25 cellular contexts compared by ENCODE assay signal in genomic region chr3:38543602-38544001, GRCh38. TPM values are rescaled to one million over a fixed set of nuclear protein-coding genes. Genes with fewer than 3 reads are reported as not detected.
DNase-seq lines count a peak whose midpoint lies in the region; ATAC-seq and TF ChIP-seq lines count a peak whose summit lies in the region.
"Had no signal": no experiment of that assay in that cellular context is flagged by ENCODE, and none has a peak within 500 bp of the region (broad histone marks: within the 10 kb centered on the region; RNA-seq: fewer than 3 reads in every experiment).

No MANE protein-coding gene starts in this region.

- CTCF ChIA-PET in IMR-90 (lab: Yijun Ruan, JAX), result no interaction called here
- CTCF ChIA-PET in WTC11 (lab: Charles Lee), result interaction anchor here (0.7 to 1.5 kb wide), 4 partner anchors 80 to 569 kb away, joined by 3 to 4 read pairs (median 4); no protein-coding TSS in a partner anchor

- DNase-seq in IMR-90 (peak; percentile 33), brain pericyte (ENCODE audit: low read depth, low spot score) (peak; percentile 17), left ventricle myocardium superior (peak; percentile 89), skeletal muscle cell (ENCODE audit: low read depth) (peak; percentile 21), WTC11 (ENCODE audit: low spot score) (no peak)
- DNase-seq: activated CD4-positive, alpha-beta T cell treated with anti-CD3 and anti-CD28 coated beads, Interleukin-2, amount 10 ng/mL, durations not matched to agents 7 days and 5 days; activated CD8-positive, alpha-beta memory T cell treated with anti-CD3 and anti-CD28 coated beads, Interleukin-2, amount 10 ng/mL, durations not matched to agents 7 days and 5 days; activated naive CD4-positive, alpha-beta T cell treated with anti-CD3 and anti-CD28 coated beads, Interleukin-2, amount 50 U/mL, for 16 hours; amniotic stem cell; Calu3; hypothalamus; natural killer cell; NCI-H1694; NCI-H526; retina; stimulated activated naive CD4-positive, alpha-beta T cell had no signal

- H2AFZ ChIP-seq in IMR-90 (replicated peaks; ENCODE audit: low read length, poor library complexity), result peak overlapping the region; percentile 52

- no peak overlapping the region for H2BK15ac ChIP-seq in IMR-90 (ENCODE audit: low read depth, low read length)

- TF ChIP-seq CTCF in IMR-90 (conservative IDR thresholded peaks at IDR 0.05; ENCODE audit: low read depth, low read length) (no peak), WTC11 (IDR thresholded peaks at IDR 0.05) (no peak)

- no peaks in the 10 kb centered on the region for H3K36me3 ChIP-seq in IMR-90 (ENCODE audit: control insufficient read depth, insufficient read depth, low read length)
- H3K36me3 ChIP-seq: esophagus muscularis mucosa, SJSA1 had no signal

- no peak overlapping the region for H2BK120ac ChIP-seq in IMR-90 (ENCODE audit: low read depth, low read length)

- no peaks in the 10 kb centered on the region for H3K36me3 Mint-ChIP-seq in WTC11
- H3K36me3 Mint-ChIP-seq: activated CD8-positive, alpha-beta memory T cell treated with anti-CD3 and anti-CD28 coated beads, Interleukin-2, amount 10 ng/mL, durations not matched to agents 7 days and 5 days; mesothelial cell of epicardium; natural killer cell had no signal

- ATAC-seq in IMR-90 (ENCODE audit: low read depth), result no peak
- ATAC-seq in left ventricle myocardium superior, result peak; percentile 86
- no peak for ATAC-seq in WTC11
- no peak for ATAC-seq in GM21717 (IDR thresholded peaks at IDR 0.05; ENCODE audit: unreplicated experiment)
- ATAC-seq in HG02870 (IDR thresholded peaks at IDR 0.05; ENCODE audit: unreplicated experiment), result no peak
- ATAC-seq: activated CD8-positive, alpha-beta memory T cell treated with anti-CD3 and anti-CD28 coated beads, Interleukin-2, amount 10 ng/mL, durations not matched to agents 7 days and 5 days; natural killer cell had no signal

- in situ Hi-C loops in IMR-90 (cut with MboI; ENCODE audit: low sequenced_read_pairs), result no loop called here

- H3K9me3 ChIP-seq in IMR-90 (ENCODE audit: control insufficient read depth, insufficient read depth, low read length), result no peaks in the 10 kb centered on the region
- H3K9me3 ChIP-seq: esophagus muscularis mucosa, SJSA1 had no signal

- H2BK5ac ChIP-seq in IMR-90 (ENCODE audit: low read depth, low read length, poor library complexity, severe bottlenecking), result no peak overlapping the region

- H3K4me3 Mint-ChIP-seq in WTC11, result no peak overlapping the region
- H3K4me3 Mint-ChIP-seq: activated CD4-positive, alpha-beta T cell treated with anti-CD3 and anti-CD28 coated beads, Interleukin-2, amount 10 ng/mL, durations not matched to agents 7 days and 5 days; activated CD8-positive, alpha-beta memory T cell treated with anti-CD3 and anti-CD28 coated beads, Interleukin-2, amount 10 ng/mL, durations not matched to agents 7 days and 5 days; activated T-helper 1 cell treated with anti-CD3 and anti-CD28 coated beads, Interleukin-12 subunit alpha, Interleukin-12 subunit beta, Interleukin-2, Interleukin-4 antibody, amounts not matched to agents 30 ng/mL and 10 ng/mL and 1 ng/mL, durations not matched to agents 14 hours and 24 hours and 36 hours; dendritic cell treated with granulocyte-macrophage colony-stimulating factor and Interleukin-4, amounts not matched to agents 40 ng/mL and 50 ng/mL, for 4 days; endodermal cell; mesothelial cell of epicardium; natural killer cell had no signal

- H3K9ac ChIP-seq in IMR-90 (ENCODE audit: low read depth, low read length), result no peak overlapping the region
- H3K9ac ChIP-seq: KMS-11 had no signal

- H3K27me3 ChIP-seq in IMR-90 (ENCODE audit: control insufficient read depth, insufficient read depth, low read length), result peaks cover 2% of the 10 kb centered on the region; the same call in 1 of the 2 replicates
- H3K27me3 ChIP-seq: esophagus muscularis mucosa, SJSA1 had no signal

- H3K18ac ChIP-seq in IMR-90 (ENCODE audit: low read depth, low read length), result no peak overlapping the region

- no peak overlapping the region for H3K56ac ChIP-seq in IMR-90 (ENCODE audit: extremely low read depth, insufficient read depth, low read length)

- dilution Hi-C loops in IMR-90 (cut with HindIII; ENCODE audit: low sequenced_read_pairs, unreplicated experiment), result no loop called here

- TF ChIP-seq RAD21 in IMR-90 (IDR thresholded peaks at IDR 0.05; ENCODE audit: low read length), result no peak

- no peak overlapping the region for H4K5ac ChIP-seq in IMR-90 (ENCODE audit: low read depth, low read length)

- no peaks in the 10 kb centered on the region for H3K9me3 Mint-ChIP-seq in WTC11
- H3K9me3 Mint-ChIP-seq: activated CD4-positive, alpha-beta T cell treated with anti-CD3 and anti-CD28 coated beads, Interleukin-2, amount 10 ng/mL, durations not matched to agents 7 days and 5 days; activated T-helper 1 cell treated with anti-CD3 and anti-CD28 coated beads, Interleukin-12 subunit alpha, Interleukin-12 subunit beta, Interleukin-2, Interleukin-4 antibody, amounts not matched to agents 30 ng/mL and 10 ng/mL and 1 ng/mL, durations not matched to agents 14 hours and 24 hours and 36 hours; dendritic cell treated with granulocyte-macrophage colony-stimulating factor and Interleukin-4, amounts not matched to agents 40 ng/mL and 50 ng/mL, for 4 days; endodermal cell; mesothelial cell of epicardium; natural killer cell had no signal

- no TSS peak for BruUV-seq in IMR-90 (replicated peaks; lab: Mats Ljungman, UMichigan)

- POLR2A ChIA-PET in IMR-90 (lab: Charles Lee; ENCODE audit: unreplicated experiment) (no interaction called here), WTC11 (lab: Charles Lee) (no interaction called here)

- H2AK9ac ChIP-seq in IMR-90 (replicated peaks; ENCODE audit: low read depth, low read length, poor library complexity), result no peak overlapping the region

- H3K4me2 ChIP-seq in IMR-90 (ENCODE audit: low read depth, low read length), result no peak overlapping the region
- H3K4me2 ChIP-seq: KMS-11 had no signal

- H3K4me3 ChIP-seq in IMR-90 (ENCODE audit: insufficient read depth, low read depth, low read length) (no peak overlapping the region), skeletal muscle cell (ENCODE audit: low read depth, low read length) (no peak overlapping the region)
- H3K4me3 ChIP-seq: esophagus muscularis mucosa, SJSA1 had no signal

- no CpG with 5 or more reads among the region's 7 CpGs for WGBS in IMR-90 (ENCODE audit: extremely low coverage in 2 of 2, insufficient read length in 1 of 2), 2 experiments

- no peaks in the 10 kb centered on the region for H3K79me1 ChIP-seq in IMR-90 (ENCODE audit: low read depth in 1 of 2, low read length in 2 of 2)

- no peak overlapping the region for H3K4ac ChIP-seq in IMR-90 (ENCODE audit: low read depth, low read length)

- H2BK20ac ChIP-seq in IMR-90 (ENCODE audit: low read depth, low read length), result no peak overlapping the region

- no peak for TF ChIP-seq POLR2A in IMR-90 (IDR thresholded peaks at IDR 0.05; ENCODE audit: low read depth, low read length)

- no peak overlapping the region for H4K8ac ChIP-seq in IMR-90 (ENCODE audit: low read depth in 2 of 2, low read length in 2 of 2)

- H3K23ac ChIP-seq in IMR-90 (ENCODE audit: low read depth, low read length), result no peak overlapping the region

- peaks cover 4% of the 10 kb centered on the region; the same call in 1 of the 2 replicates for H3K9me1 ChIP-seq in IMR-90 (ENCODE audit: insufficient read depth, low read length)

- intact Hi-C loops in IMR-90 (cut with micrococcal nuclease), result no loop called here
- intact Hi-C loops in left ventricle myocardium superior (cut with micrococcal nuclease), result no loop called here

- no peak overlapping the region for H2AK5ac ChIP-seq in IMR-90 (ENCODE audit: low read depth, low read length)

- no peak overlapping the region for H3K27ac Mint-ChIP-seq in WTC11
- H3K27ac Mint-ChIP-seq: activated CD4-positive, alpha-beta T cell treated with anti-CD3 and anti-CD28 coated beads, Interleukin-2, amount 10 ng/mL, durations not matched to agents 7 days and 5 days; activated CD8-positive, alpha-beta memory T cell treated with anti-CD3 and anti-CD28 coated beads, Interleukin-2, amount 10 ng/mL, durations not matched to agents 7 days and 5 days; activated T-helper 1 cell treated with anti-CD3 and anti-CD28 coated beads, Interleukin-12 subunit alpha, Interleukin-12 subunit beta, Interleukin-2, Interleukin-4 antibody, amounts not matched to agents 30 ng/mL and 10 ng/mL and 1 ng/mL, durations not matched to agents 14 hours and 24 hours and 36 hours; dendritic cell treated with granulocyte-macrophage colony-stimulating factor and Interleukin-4, amounts not matched to agents 40 ng/mL and 50 ng/mL, for 4 days; endodermal cell; mesothelial cell of epicardium; natural killer cell had no signal

- H4K20me1 ChIP-seq in IMR-90 (ENCODE audit: insufficient read depth, low read length), result no peaks in the 10 kb centered on the region

- no peaks in the 10 kb centered on the region for H3K27me3 Mint-ChIP-seq in WTC11 (ENCODE audit: low read depth)

- peaks cover 14% of the 10 kb centered on the region for H3K4me1 Mint-ChIP-seq in WTC11
- H3K4me1 Mint-ChIP-seq: natural killer cell had no signal

- H4K91ac ChIP-seq in IMR-90 (ENCODE audit: insufficient read depth, low read depth, low read length), result no peak overlapping the region

- H3K14ac ChIP-seq in IMR-90 (replicated peaks; ENCODE audit: low read depth, low read length), result no peak overlapping the region

- H3K4me1 ChIP-seq in IMR-90 (ENCODE audit: control insufficient read depth, insufficient read depth, low read length), result peaks cover 2% of the 10 kb centered on the region; the same call in 1 of the 2 replicates
- H3K4me1 ChIP-seq: SJSA1 had no signal

- H3K27ac ChIP-seq in IMR-90 (ENCODE audit: insufficient read depth, low read length), result no peak overlapping the region
- H3K27ac ChIP-seq: esophagus muscularis mucosa, KMS-11, SJSA1 had no signal

TF ChIP-seq in WTC11, 78 proteins besides CTCF, POLR2A, EP300 and RAD21 (continues in another document):
- no peak for TF ChIP-seq FOXP4 (CRISPR knock-in tag; IDR thresholded peaks at IDR 0.05)

RNA-seq across cellular contexts. Expression of gene EXOG, which starts 47.5 kb away (rescaled TPM):
- 10.2 and 12.8 TPM in 2 replicates for total RNA-seq in IMR-90 (2012; rRNA removed)
- polyA plus RNA-seq in IMR-90 (2012; rRNA removed), result 12.1 and 15.0 TPM in 2 replicates
- polyA plus RNA-seq in IMR-90 (2012; cell fraction: cytosol; rRNA removed), result 2.5 and 6.0 TPM in 2 replicates
- 7.5 and 53.5 TPM in 2 replicates for polyA plus RNA-seq in IMR-90 (2012; cell fraction: nucleus; rRNA removed; ENCODE audit: low replicate concordance)
- total RNA-seq in left ventricle myocardium superior, result 27.0 TPM
- 12.2 to 13.7 TPM (median 12.9 TPM) in 3 replicates for total RNA-seq in WTC11 (2021)
